In the genomic region with DNA sequence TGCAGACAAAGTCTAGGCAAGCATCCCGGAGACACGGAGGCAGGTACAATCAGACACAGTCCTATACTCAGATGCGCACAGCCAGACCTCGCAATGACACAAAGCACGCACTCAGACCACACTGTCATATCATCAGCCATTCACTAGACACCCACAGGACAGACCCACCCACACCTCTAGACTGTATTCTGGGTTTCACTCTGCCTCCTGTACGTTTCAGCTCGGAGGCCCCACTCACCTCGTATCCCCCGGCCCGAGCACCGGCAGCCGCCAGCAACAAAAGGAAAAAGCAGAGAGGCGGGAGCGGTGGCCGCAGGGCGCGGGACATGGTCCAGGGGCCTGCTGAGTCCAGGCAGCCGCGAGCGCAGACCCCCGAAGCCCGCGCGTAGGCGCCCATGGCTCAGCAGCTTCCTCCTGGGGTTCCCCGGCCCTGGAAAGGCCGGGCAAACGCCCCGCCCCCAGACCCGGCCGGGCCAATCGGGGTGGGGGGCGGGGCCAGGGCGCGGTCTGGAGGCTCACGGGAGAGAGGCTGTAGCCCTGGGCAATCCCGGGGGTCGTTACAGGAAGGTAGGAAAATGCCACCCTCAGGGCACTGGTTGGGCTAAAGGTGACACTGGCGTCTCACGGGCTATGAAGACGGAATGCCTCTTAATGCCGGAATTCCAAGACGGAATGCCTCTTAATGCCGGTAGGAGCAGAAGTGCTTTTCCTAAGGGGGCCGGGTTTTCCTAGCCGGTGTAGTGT, we compare ENCODE assay signal across 8 cellular contexts. TPM values are rescaled to one million over a fixed set of nuclear protein-coding genes. Genes with fewer than 3 reads are reported as not detected.
DNase-seq lines count a peak whose midpoint lies in the region; ATAC-seq and TF ChIP-seq lines count a peak whose summit lies in the region.

A gene (minus strand): TSS at position 438 of the 744 bp plus-strand sequence. CDS start 41 bp downstream, at position 397.
A gene with protein sequence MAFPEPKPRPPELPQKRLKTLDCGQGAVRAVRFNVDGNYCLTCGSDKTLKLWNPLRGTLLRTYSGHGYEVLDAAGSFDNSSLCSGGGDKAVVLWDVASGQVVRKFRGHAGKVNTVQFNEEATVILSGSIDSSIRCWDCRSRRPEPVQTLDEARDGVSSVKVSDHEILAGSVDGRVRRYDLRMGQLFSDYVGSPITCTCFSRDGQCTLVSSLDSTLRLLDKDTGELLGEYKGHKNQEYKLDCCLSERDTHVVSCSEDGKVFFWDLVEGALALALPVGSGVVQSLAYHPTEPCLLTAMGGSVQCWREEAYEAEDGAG (plus strand): TSS at position 503 of the 744 bp plus-strand sequence. CDS start 2,984 bp downstream, outside the sequence.

- TF ChIP-seq CTCF in CD14-positive monocyte (IDR thresholded peaks at IDR 0.05) = no peak
- TF ChIP-seq CTCF in Loucy (conservative IDR thresholded peaks at IDR 0.05; ENCODE audit: low read length) = no peak

- H3K4me1 Mint-ChIP-seq in CD14-positive monocyte = peaks cover 42% of the 10 kb centered on the region

- peak within 1 kb of the TSS; percentile 94 to 100 (median 97) for H3K27ac Mint-ChIP-seq in CD14-positive monocyte

- H3K9ac ChIP-seq in Loucy (ENCODE audit: low read depth, low read length, poor library complexity, severe bottlenecking) = peak within 1 kb of the TSS; percentile 86
- peak within 1 kb of the TSS; percentile 88 for H3K9ac ChIP-seq in SK-N-MC (ENCODE audit: insufficient read length)

- peak within 1 kb of the TSS; percentile 95 to 98 for H3K4me3 Mint-ChIP-seq in CD14-positive monocyte

- ATAC-seq in GM21360 (IDR thresholded peaks at IDR 0.05; ENCODE audit: unreplicated experiment) = peak; percentile 41

- intact Hi-C loops in CD14-positive monocyte (cut with micrococcal nuclease) = loop anchor here (5.0 to 10.0 kb wide), 4 partner anchors 52 to 502 kb away; a partner anchor contains a TSS

- H3K36me3 Mint-ChIP-seq in CD14-positive monocyte = peaks cover 22 to 40% of the 10 kb centered on the region in 2 donors

- H3K27me3 Mint-ChIP-seq in CD14-positive monocyte (ENCODE audit: low read depth in 3 of 3) = peaks cover 0 to 3% (median 2%) of the 10 kb centered on the region in 3 donors

- H3K4me3 ChIP-seq in Loucy (ENCODE audit: low read length, poor library complexity, severe bottlenecking) (peak within 1 kb of the TSS; percentile 89), SK-N-MC (peak within 1 kb of the TSS; percentile 90)

- no peaks in the 10 kb centered on the region for H3K9me3 Mint-ChIP-seq in CD14-positive monocyte

- H3K27me3 ChIP-seq in Loucy (ENCODE audit: insufficient read depth, low read length, poor library complexity, severe bottlenecking) = no peaks in the 10 kb centered on the region

- no peaks in the 10 kb centered on the region for H3K9me2 ChIP-seq in Loucy (replicated peaks; ENCODE audit: low read depth, low read length)

- H3K9me3 ChIP-seq in Loucy (ENCODE audit: insufficient read depth, low read depth, low read length) (no peaks in the 10 kb centered on the region), SK-N-MC (ENCODE audit: low read depth, low read length) (no peaks in the 10 kb centered on the region)

- H3K27ac ChIP-seq in SK-N-MC (peak within 1 kb of the TSS; percentile 54; the same call in 1 of the 2 replicates), substantia nigra (ENCODE audit: low read depth, low read length, poor library complexity, severe bottlenecking) (peak within 1 kb of the TSS; percentile 83)

- no peaks in the 10 kb centered on the region for H3F3A ChIP-seq in Loucy (ENCODE audit: low read depth)

- H3K36me3 ChIP-seq in Loucy (ENCODE audit: insufficient read depth, low read length) (no peaks in the 10 kb centered on the region; the same call in 1 of the 2 replicates), SK-N-MC (ENCODE audit: insufficient read depth, low read length) (peaks cover 8% of the 10 kb centered on the region; the same call in 1 of the 2 replicates)

- H3K4me2 ChIP-seq in Loucy (ENCODE audit: low read depth, low read length, poor library complexity, severe bottlenecking) = peak within 1 kb of the TSS; percentile 90

- peaks cover 38% of the 10 kb centered on the region for H3K79me2 ChIP-seq in Loucy (ENCODE audit: insufficient read depth, low read length)

- peaks cover 13% of the 10 kb centered on the region for H4K20me1 ChIP-seq in Loucy (ENCODE audit: insufficient read depth, low read length, poor library complexity, severe bottlenecking)

- H3K4me1 ChIP-seq in Loucy (ENCODE audit: insufficient read depth, low read length, poor library complexity, severe bottlenecking) = peaks cover 25% of the 10 kb centered on the region

- peak within 1 kb of the TSS; percentile 74 for H2AFZ ChIP-seq in Loucy (ENCODE audit: low read length)

- DNase-seq in CD14-positive monocyte (ENCODE audit: low spot score) (peak; percentile 73), SK-N-MC (ENCODE audit: low read depth, low spot score) (no peak), germinal center (ENCODE audit: low spot score) (peak; percentile 95), nucleus accumbens (lab: John Stamatoyannopoulos, UW) (peak in 50 of 56 donors; percentile 15 to 84 (median 56)), substantia nigra (lab: John Stamatoyannopoulos, UW) (peak in 45 of 49 donors; percentile 8 to 85 (median 62))
- DNase-seq in activated naive CD4-positive, alpha-beta T cell treated with Interleukin-2 at 50 U/mL for 16 hours = peak; percentile 84

RNA-seq across cellular contexts. Expression of the first gene that starts in this region (rescaled TPM):
- 100 to 1,000 TPM; 218 to 305 TPM for polyA plus RNA-seq in CD14-positive monocyte

RNA-seq across cellular contexts. Expression of the second gene that starts in this region (rescaled TPM):
- 1 to 10 TPM; 7.9 to 9.9 TPM for polyA plus RNA-seq in CD14-positive monocyte
